In genomic region chr1:205631010-205631726, GRCh38 we compare ENCODE assay signal across 8 cellular contexts. TPM values are rescaled to one million over a fixed set of nuclear protein-coding genes. Genes with fewer than 3 reads are reported as not detected.
DNase-seq lines count a peak whose midpoint lies in the region; ATAC-seq lines count a peak whose summit lies in the region.

No MANE protein-coding gene starts in this region.

- peak; percentile 96 for DNase-seq in DMS53 (lab: John Stamatoyannopoulos, UW)
- DNase-seq in Jurkat, Clone E6-1 (ENCODE audit: low read depth, low spot score) = peak; percentile 91
- DNase-seq in OCI-M2 (lab: John Stamatoyannopoulos, UW; ENCODE audit: unreplicated experiment) = peak; percentile 8
- peak; percentile 76 for DNase-seq in activated T-cell treated with anti-CD3 and anti-CD28 coated beads, Interleukin-2, amount 50 U/mL, for 1 hour
- peak; percentile 75 for DNase-seq in myocyte (ENCODE audit: low read depth)
- DNase-seq in stimulated activated CD8-positive, alpha-beta memory T cell treated with anti-CD3 and anti-CD28 coated beads, Interleukin-7, amount 100 ng/mL, for 4 hours (ENCODE audit: low read depth in 2 of 2) = peak; percentile 74 to 78

- peak overlapping the region; percentile 77 for H3K4me3 ChIP-seq in Jurkat, Clone E6-1 (ENCODE audit: low read length)
- H3K4me3 ChIP-seq in esophagus (ENCODE audit: low read depth in 1 of 2, low read length in 2 of 2) = peak overlapping the region; percentile 83 to 92

- H3K36me3 ChIP-seq in esophagus (ENCODE audit: control insufficient read depth in 2 of 2, insufficient read depth in 2 of 2, low read length in 1 of 2) = no peaks in the 10 kb centered on the region

- no peaks in the 10 kb centered on the region for H3K4me1 ChIP-seq in esophagus (ENCODE audit: control insufficient read depth in 2 of 2, insufficient read depth in 2 of 2, low read length in 1 of 2)

- 0 to 1% methylated on average over 62 to 73 of the region's 73 CpGs for WGBS in esophagus, 2 donors

- H3K27ac ChIP-seq in esophagus (ENCODE audit: low read depth in 2 of 2, low read length in 1 of 2) = peak overlapping the region; percentile 97 to 98

- peak; percentile 66 for ATAC-seq in GM21723 (IDR thresholded peaks at IDR 0.05; ENCODE audit: unreplicated experiment)

- H3K27me3 ChIP-seq in esophagus (ENCODE audit: control insufficient read depth in 1 of 2, insufficient read depth in 2 of 2, low read length in 2 of 2) = no peaks in the 10 kb centered on the region

- no peaks in the 10 kb centered on the region for H3K9me3 ChIP-seq in esophagus (ENCODE audit: control insufficient read depth in 2 of 2, insufficient read depth in 1 of 2, low read depth in 1 of 2, low read length in 1 of 2)

RNA-seq across cellular contexts. Expression of gene ELK4, which starts 0.6 kb away (rescaled TPM):
- polyA plus RNA-seq in Jurkat, Clone E6-1 (2012; ENCODE audit: insufficient read depth, insufficient read length) = 8.5 TPM
- polyA plus RNA-seq in esophagus = 1 to 10 TPM; 4.0 to 4.2 TPM
- 18.1 and 19.0 TPM in 2 replicates for total RNA-seq in myocyte
- polyA plus RNA-seq in myocyte (2012) = 5.0 TPM

RNA-seq across cellular contexts. Expression of gene SLC45A3, which starts 49.1 kb away (rescaled TPM):
- 5.3 TPM for polyA plus RNA-seq in Jurkat, Clone E6-1 (2012; ENCODE audit: insufficient read depth, insufficient read length)
- polyA plus RNA-seq in esophagus = 1 to 10 TPM in 1 of 2 donors, under 1 TPM in 1; 0.88 to 1.1 TPM
- 12.1 and 12.7 TPM in 2 replicates for total RNA-seq in myocyte
- polyA plus RNA-seq in myocyte (2012) = 2.4 TPM

Comparison
In these comparisons a context has a peak if more than half of its experiments do, and no peak if none do; other contexts are left out.
1. Peak in every context shown above with its lines: DNase-seq, ATAC-seq, H3K4me3 ChIP-seq and H3K27ac ChIP-seq.
2. DNase-seq: peak in every context shown above with its lines; median percentile 96 in DMS53; 91 in Jurkat, Clone E6-1; 76 in activated T-cell treated with anti-CD3 and anti-CD28 coated beads, Interleukin-2, amount 50 U/mL, for 1 hour; 76 in stimulated activated CD8-positive, alpha-beta memory T cell treated with anti-CD3 and anti-CD28 coated beads, Interleukin-7, amount 100 ng/mL, for 4 hours; 75 in myocyte; 8 in OCI-M2.